In the genomic region with DNA sequence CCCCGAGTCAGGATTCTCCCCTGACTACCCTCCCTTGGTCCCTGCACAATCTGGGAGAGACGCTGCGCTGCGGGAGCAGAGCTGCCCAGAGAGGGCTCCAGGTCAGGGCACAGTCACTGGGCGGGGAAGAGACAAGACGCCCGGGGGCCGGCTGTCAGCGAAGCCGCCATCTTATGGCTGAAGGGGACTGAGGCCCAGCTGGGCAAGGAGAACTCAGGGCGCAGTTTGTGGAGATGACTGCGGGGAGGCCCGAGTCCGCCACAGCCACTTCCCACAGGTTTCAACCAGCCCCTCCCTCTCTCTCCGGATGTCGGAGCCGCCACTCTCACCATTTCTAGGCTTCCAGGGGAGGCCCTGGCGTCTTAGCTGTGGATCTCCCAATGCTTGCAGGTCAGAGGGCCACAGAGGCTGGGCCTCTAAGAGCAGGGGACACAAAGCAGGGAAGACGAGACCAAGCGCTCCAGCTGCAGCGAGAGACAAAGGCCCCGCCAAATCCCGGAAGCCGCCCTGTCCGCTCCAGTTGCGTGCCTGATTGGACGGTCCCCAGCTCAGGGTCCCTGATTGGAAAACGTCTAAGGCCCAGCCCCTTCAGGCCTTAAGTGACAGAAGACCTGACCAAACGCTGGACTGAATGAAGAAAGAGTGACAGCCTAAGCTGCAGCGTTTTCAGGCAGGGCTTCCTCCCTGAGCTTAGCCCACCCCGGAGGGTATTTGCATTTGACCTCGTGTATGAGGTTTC, we compare ENCODE assay signal across 1 cellular context.
TF ChIP-seq lines count a peak whose summit lies in the region.

ZNF724 (minus strand) TSS at position 484 of the 739 bp plus-strand sequence; CDS start at position 332, 152 bp downstream.

TF ChIP-seq in endothelial cell of umbilical vein, 7 proteins besides CTCF, POLR2A, EP300 and RAD21 (continued from another document):
- TF ChIP-seq MAX (IDR thresholded peaks at IDR 0.05; ENCODE audit: insufficient read depth, insufficient read length) (no peak), JUN (IDR thresholded peaks at IDR 0.05; ENCODE audit: borderline replicate concordance, insufficient read depth, insufficient read length, low read depth) (no peak), POLR2AphosphoS5 (IDR thresholded peaks at IDR 0.05; ENCODE audit: insufficient read depth, low read depth, low read length) (no peak), EZH2 (IDR thresholded peaks at IDR 0.05; ENCODE audit: borderline replicate concordance, low read depth, low read length, severe bottlenecking) (no peak), GATA2 (IDR thresholded peaks at IDR 0.05; ENCODE audit: insufficient read depth, insufficient read length, low read depth, low read length) (no peak), MYC (IDR thresholded peaks at IDR 0.05; ENCODE audit: low read depth, low read length) (no peak)
